13 cellular contexts compared by ENCODE assay signal in genomic region chr9:130199605-130200004, GRCh38. TPM values are rescaled to one million over a fixed set of nuclear protein-coding genes. Genes with fewer than 3 reads are reported as not detected.
DNase-seq lines count a peak whose midpoint lies in the region; ATAC-seq and TF ChIP-seq lines count a peak whose summit lies in the region.
"Had no signal": no experiment of that assay in that cellular context is flagged by ENCODE, and none has a peak within 500 bp of the region (broad histone marks: within the 10 kb centered on the region; RNA-seq: fewer than 3 reads in every experiment).

No MANE protein-coding gene starts in this region.

- no peak for ATAC-seq in heart right ventricle
- ATAC-seq in HG03565 (IDR thresholded peaks at IDR 0.05; ENCODE audit: unreplicated experiment) = no peak
- ATAC-seq in T-cell (replicated peaks in 1 of 4) = no peak

- H3K36me3 Mint-ChIP-seq in T-cell = no peaks in the 10 kb centered on the region

- peaks cover 39% of the 10 kb centered on the region for H3K4me1 ChIP-seq in cardiac muscle cell (ENCODE audit: low read depth)
- H3K4me1 ChIP-seq in heart right ventricle = peaks cover 0 to 26% (median 0%) of the 10 kb centered on the region in 9 donors
- peaks cover 72% of the 10 kb centered on the region for H3K4me1 ChIP-seq in muscle layer of colon (ENCODE audit: insufficient read depth, low read length)

- WGBS in heart right ventricle, 2 donors = 60 to 73% methylated on average over 8 of the region's 8 CpGs

- H3K4me3 ChIP-seq in cardiac muscle cell (no peak overlapping the region), heart right ventricle (no peak overlapping the region), muscle layer of colon (ENCODE audit: low read depth in 1 of 2, low read length in 2 of 2) (no peak overlapping the region)

- H3K27ac ChIP-seq in cardiac muscle cell = peak overlapping the region; percentile 44
- no peak overlapping the region for H3K27ac ChIP-seq in heart right ventricle
- H3K27ac ChIP-seq in caudate nucleus (ENCODE audit: low read depth, low read length) = peak overlapping the region; percentile 14
- peak overlapping the region; percentile 87 for H3K27ac ChIP-seq in muscle layer of colon (ENCODE audit: low read depth, low read length)

- H3K27me3 ChIP-seq in cardiac muscle cell = no peaks in the 10 kb centered on the region
- no peaks in the 10 kb centered on the region for H3K27me3 ChIP-seq in heart right ventricle
- H3K27me3 ChIP-seq in muscle layer of colon (ENCODE audit: control insufficient read depth in 1 of 2, insufficient read depth in 2 of 2, low read length in 2 of 2) = no peaks in the 10 kb centered on the region

- no peaks in the 10 kb centered on the region for H3K27me3 Mint-ChIP-seq in T-cell

- no peaks in the 10 kb centered on the region for H3K9me3 Mint-ChIP-seq in T-cell

- H3K4me3 Mint-ChIP-seq in T-cell = no peak overlapping the region

- POLR2A ChIA-PET in T-cell (lab: Charles Lee) = no interaction called here

- H3K36me3 ChIP-seq in cardiac muscle cell = no peaks in the 10 kb centered on the region
- no peaks in the 10 kb centered on the region for H3K36me3 ChIP-seq in heart right ventricle
- H3K36me3 ChIP-seq in muscle layer of colon (ENCODE audit: insufficient read depth, low read length) = peaks cover 9% of the 10 kb centered on the region

- no peaks in the 10 kb centered on the region for H3K4me1 Mint-ChIP-seq in T-cell

- DNase-seq in cardiac muscle cell (ENCODE audit: low read depth in 1 of 2, low spot score in 1 of 2) (no peak), heart right ventricle (no peak), caudate nucleus (lab: John Stamatoyannopoulos, UW) (peak in 1 of 61 donors; percentile 10), T-cell (no peak), Kasumi-1 (lab: John Stamatoyannopoulos, UW) (no peak), DMS153 treated with DMSO at 0.1 percent for 48 hours (lab: John Stamatoyannopoulos, UW; ENCODE audit: unreplicated experiment) (no peak)
- DNase-seq: activated CD4-positive, alpha-beta T cell treated with anti-CD3 and anti-CD28 coated beads for 1 hour; activated gamma-delta T cell; AML-193; kidney; stimulated activated CD4-positive, alpha-beta T cell treated with anti-CD3 and anti-CD28 coated beads, Interleukin-4, amount 100 ng/mL, for 1 hour had no signal

- no peak overlapping the region for H3K27ac Mint-ChIP-seq in T-cell

- H3K9ac ChIP-seq in muscle layer of colon (ENCODE audit: low read length) = peak overlapping the region; percentile 41

- CTCF ChIA-PET in T-cell (lab: Charles Lee) = no interaction called here

- TF ChIP-seq CTCF in cardiac muscle cell (IDR thresholded peaks at IDR 0.05; ENCODE audit: low read depth, low read length) (no peak), heart right ventricle (IDR thresholded peaks at IDR 0.05) (no peak)

- intact Hi-C loops in heart right ventricle (cut with DNase I) = no loop called here

- H3K9me3 ChIP-seq in cardiac muscle cell (ENCODE audit: low read depth) = no peaks in the 10 kb centered on the region
- H3K9me3 ChIP-seq in heart right ventricle = no peaks in the 10 kb centered on the region
- H3K9me3 ChIP-seq in muscle layer of colon (ENCODE audit: low read length) = no peaks in the 10 kb centered on the region

RNA-seq across cellular contexts. Expression of gene NCS1, which starts 27.4 kb away (rescaled TPM):
- 55.6 and 55.7 TPM in 2 replicates for total RNA-seq in cardiac muscle cell
- polyA plus RNA-seq in cardiac muscle cell = 48.3 and 55.4 TPM in 2 replicates
- 10 to 100 TPM in 3 of 10 donors, 1 to 10 TPM in 7; 3.6 to 16.2 (median 7.0) TPM for total RNA-seq in heart right ventricle
- polyA plus RNA-seq in heart right ventricle = 1 to 10 TPM; 2.0 to 8.0 TPM
- total RNA-seq in T-cell = under 1 TPM in 4 of 5 donors, not detected in 1; 0.20 to 0.82 (median 0.46) TPM

Comparison
In these comparisons a context has a peak if more than half of its experiments do, and no peak if none do; other contexts are left out.
1. H3K27ac ChIP-seq: peak in cardiac muscle cell (single experiment), caudate nucleus (single experiment) and muscle layer of colon (single experiment); none in heart right ventricle (0 of 10).